8 cellular contexts compared by ENCODE assay signal in genomic region chr10:103193820-103194529, GRCh38. TPM values are rescaled to one million over a fixed set of nuclear protein-coding genes. Genes with fewer than 3 reads are reported as not detected.
DNase-seq lines count a peak whose midpoint lies in the region; TF ChIP-seq lines count a peak whose summit lies in the region.

No MANE protein-coding gene starts in this region.

- H4K20me1 ChIP-seq in BLaER1 treated with 17β-estradiol and CSF1 and Interleukin-3, amounts not matched to agents 10 nM and 100 nM = peaks cover 10 to 35% (median 29%) of the 10 kb centered on the region in 11 experiments; a peak in 18 of 22 replicates

- peaks cover 21% of the 10 kb centered on the region for H3K36me3 Mint-ChIP-seq in HFFc6 (ENCODE audit: low read depth)
- H3K36me3 Mint-ChIP-seq in activated naive CD8-positive, alpha-beta T cell = peaks cover 3% of the 10 kb centered on the region

- peak overlapping the region; percentile 91 for H3K4me3 Mint-ChIP-seq in HFFc6
- peak overlapping the region; percentile 89 for H3K4me3 Mint-ChIP-seq in activated naive CD8-positive, alpha-beta T cell

- H3K27me3 Mint-ChIP-seq in HFFc6 (ENCODE audit: insufficient read depth) = peaks cover 6% of the 10 kb centered on the region; the same call in 1 of the 2 replicates
- H3K27me3 Mint-ChIP-seq in activated naive CD8-positive, alpha-beta T cell = no peaks in the 10 kb centered on the region

- H3K4me3 ChIP-seq in BLaER1 treated with 17β-estradiol and CSF1 and Interleukin-3, amounts not matched to agents 10 nM and 100 nM = peak overlapping the region; percentile 77 to 98 (median 85); a peak in 15 of 20 replicates

- H3K9me3 ChIP-seq in BLaER1 treated with 17β-estradiol and CSF1 and Interleukin-3, amounts not matched to agents 10 nM and 100 nM (replicated peaks in 1 of 11) = no peaks in the 10 kb centered on the region

- peaks cover 0 to 15% (median 4%) of the 10 kb centered on the region in 11 experiments; a peak in 6 of 22 replicates for H3K36me3 ChIP-seq in BLaER1 treated with 17β-estradiol and CSF1 and Interleukin-3, amounts not matched to agents 10 nM and 100 nM

- H3K27ac ChIP-seq in BLaER1 treated with 17β-estradiol and CSF1 and Interleukin-3, amounts not matched to agents 10 nM and 100 nM = peak overlapping the region in 5 of 11 experiments; percentile 96 to 99 (median 99); a peak in 7 of 22 replicates

- TF ChIP-seq CTCF in HFFc6 (IDR thresholded peaks at IDR 0.05) = no peak

- no peaks in the 10 kb centered on the region for H3K27me3 ChIP-seq in BLaER1 treated with 17β-estradiol and CSF1 and Interleukin-3, amounts not matched to agents 10 nM and 100 nM

- peak overlapping the region; percentile 82 for H3K27ac Mint-ChIP-seq in HFFc6
- H3K27ac Mint-ChIP-seq in activated naive CD8-positive, alpha-beta T cell = peak overlapping the region; percentile 86

- H3K4me2 ChIP-seq in BLaER1 treated with 17β-estradiol and CSF1 and Interleukin-3, amounts not matched to agents 10 nM and 100 nM = peak overlapping the region; percentile 70 to 97 (median 87)

- H3K4me1 ChIP-seq in BLaER1 treated with 17β-estradiol and CSF1 and Interleukin-3, amounts not matched to agents 10 nM and 100 nM = peaks cover 48 to 77% (median 52%) of the 10 kb centered on the region in 10 experiments

- peaks cover 61% of the 10 kb centered on the region for H3K4me1 Mint-ChIP-seq in HFFc6 (ENCODE audit: low read depth)
- peaks cover 37% of the 10 kb centered on the region for H3K4me1 Mint-ChIP-seq in activated naive CD8-positive, alpha-beta T cell (ENCODE audit: low read depth)

- peak overlapping the region in 10 of 11 experiments; percentile 95 to 99 (median 97); a peak in 13 of 22 replicates for H3K9ac ChIP-seq in BLaER1 treated with 17β-estradiol and CSF1 and Interleukin-3, amounts not matched to agents 10 nM and 100 nM

- no peaks in the 10 kb centered on the region for H3K9me3 Mint-ChIP-seq in HFFc6
- no peaks in the 10 kb centered on the region for H3K9me3 Mint-ChIP-seq in activated naive CD8-positive, alpha-beta T cell (ENCODE audit: low read depth)

- no peak for DNase-seq in HFFc6
- DNase-seq in iris pigment epithelial cell (ENCODE audit: low read depth) = peak; percentile 30
- no peak for DNase-seq in GM03348 (ENCODE audit: low spot score)
- DNase-seq in NCI-H774 (lab: John Stamatoyannopoulos, UW) = no peak
- DNase-seq in hepatic stellate cell (ENCODE audit: low spot score) = no peak
- DNase-seq in NCI-H345 (lab: John Stamatoyannopoulos, UW) = no peak

RNA-seq across cellular contexts. Expression of gene NT5C2, which starts 0.9 kb away (rescaled TPM):
- total RNA-seq in HFFc6 (2021; fragmentation: NEBNext Ultra II Directional; extraction: Animal tissue kit (Norgen Biotek cat#: 25700)) = 10 to 100 TPM; 78.5 to 97.4 (median 81.1) TPM

RNA-seq across cellular contexts. Expression of gene RPEL1, which starts 51.7 kb away (rescaled TPM):
- total RNA-seq in HFFc6 (2021; fragmentation: NEBNext Ultra II Directional; extraction: Animal tissue kit (Norgen Biotek cat#: 25700)) = under 1 TPM in 1 of 6 experiments, not detected in 5; 0.14 TPM
